ENCODE assay signal across 8 cellular contexts in genomic region chr17:17280613-17281549, GRCh38. TPM values are rescaled to one million over a fixed set of nuclear protein-coding genes. Genes with fewer than 3 reads are reported as not detected.
DNase-seq lines count a peak whose midpoint lies in the region; ATAC-seq and TF ChIP-seq lines count a peak whose summit lies in the region.

Gene COPS3 (minus strand): TSS chr17:17281246. CDS start chr17:17281186, 60 bp downstream.

- H3K4me1 Mint-ChIP-seq in CD8-positive, alpha-beta T cell (ENCODE audit: low read depth) = peaks cover 38% of the 10 kb centered on the region

- no peaks in the 10 kb centered on the region for H3K27me3 ChIP-seq in CD8-positive, alpha-beta T cell (ENCODE audit: insufficient read depth, low read length)
- no peaks in the 10 kb centered on the region for H3K27me3 ChIP-seq in lung (ENCODE audit: control insufficient read depth, insufficient read depth)

- peak within 1 kb of the TSS; percentile 96 for H3K4me3 Mint-ChIP-seq in CD8-positive, alpha-beta T cell

- POLR2A ChIA-PET in CD8-positive, alpha-beta T cell (lab: Charles Lee) = interaction anchor here (0.6 to 1.2 kb wide), 6 partner anchors 10 to 240 kb away, joined by 3 to 5 read pairs (median 4); no protein-coding TSS in a partner anchor

- no peaks in the 10 kb centered on the region for H3K27me3 Mint-ChIP-seq in CD8-positive, alpha-beta T cell (ENCODE audit: low read depth)

- CTCF ChIA-PET in CD8-positive, alpha-beta T cell (lab: Charles Lee) = interaction anchor here (0.6 to 0.8 kb wide), 2 partner anchors 218 to 605 kb away, joined by 3 read pairs; no protein-coding TSS in a partner anchor

- peak; percentile 91 to 98 (median 97) for DNase-seq in CD8-positive, alpha-beta T cell
- DNase-seq in HS-27A (ENCODE audit: low read depth) (peak; percentile 97), NK-92 (lab: John Stamatoyannopoulos, UW; ENCODE audit: unreplicated experiment) (peak; percentile 74), lung (ENCODE audit: low spot score) (peak; percentile 98)
- peak; percentile 92 to 94 for DNase-seq in activated CD8-positive, alpha-beta memory T cell treated with anti-CD3 and anti-CD28 coated beads for 1 hour (ENCODE audit: extremely low read depth in 1 of 2, low read depth in 1 of 2)
- peak; percentile 97 for DNase-seq in effector CD4-positive, alpha-beta T cell
- peak; percentile 92 to 94 (median 93) for DNase-seq in stimulated activated CD4-positive, alpha-beta T cell treated with anti-CD3 and anti-CD28 coated beads, TNF-alpha, amount 100 ng/mL, for 4 hours (ENCODE audit: low read depth in 3 of 3)

- peak within 1 kb of the TSS; percentile 93 for H3K4me3 ChIP-seq in CD8-positive, alpha-beta T cell (ENCODE audit: low read depth, low read length)
- peak within 1 kb of the TSS; percentile 85 for H3K4me3 ChIP-seq in lung

- H3K27ac ChIP-seq in CD8-positive, alpha-beta T cell (ENCODE audit: low read depth, low read length) = peak within 1 kb of the TSS; percentile 74
- H3K27ac ChIP-seq in lung (ENCODE audit: low read depth in 1 of 2, low read length in 1 of 2) = peak within 1 kb of the TSS; percentile 99 to 100

- intact Hi-C loops in CD8-positive, alpha-beta T cell (cut with DNase I, micrococcal nuclease) = loop anchor here (1.0 to 5.0 kb wide), 14 partner anchors 23 to 902 kb away; partner anchors contain the start of genes FLCN (in 2 of the 2), MPRIP (in 2 of the 2), PEMT (in 2 of the 2) and PLD6 (in 2 of the 2)

- 0 to 1% methylated on average over 76 to 80 of the region's 80 CpGs for WGBS in lung, 2 donors

- TF ChIP-seq CTCF in CD8-positive, alpha-beta T cell (IDR thresholded peaks at IDR 0.05) = no peak
- no peak for TF ChIP-seq CTCF in lung (IDR thresholded peaks at IDR 0.05; ENCODE audit: control extremely low read depth, extremely low read depth)

- H3K27ac Mint-ChIP-seq in CD8-positive, alpha-beta T cell = peak within 1 kb of the TSS; percentile 87

- H3K9me3 ChIP-seq in CD8-positive, alpha-beta T cell (ENCODE audit: low read length) = no peaks in the 10 kb centered on the region
- H3K9me3 ChIP-seq in lung (ENCODE audit: control insufficient read depth in 2 of 2, insufficient read depth in 1 of 2, low read length in 1 of 2) = no peaks in the 10 kb centered on the region

- H3K36me3 Mint-ChIP-seq in CD8-positive, alpha-beta T cell = peaks cover 13% of the 10 kb centered on the region

- ATAC-seq in CD8-positive, alpha-beta T cell = peak; percentile 88
- ATAC-seq in GM19467 (IDR thresholded peaks at IDR 0.05; ENCODE audit: unreplicated experiment) (peak; percentile 82), lung (ENCODE audit: insufficient read depth, low FRiP score) (peak; percentile 97)

- no peaks in the 10 kb centered on the region for H3K9me3 Mint-ChIP-seq in CD8-positive, alpha-beta T cell

- H3K36me3 ChIP-seq in CD8-positive, alpha-beta T cell (ENCODE audit: insufficient read depth, low read length) = no peaks in the 10 kb centered on the region
- H3K36me3 ChIP-seq in lung (ENCODE audit: control insufficient read depth in 2 of 2, insufficient read depth in 2 of 2, low read length in 2 of 2) = peaks cover 0 to 4% of the 10 kb centered on the region in 2 donors

- H3K4me1 ChIP-seq in CD8-positive, alpha-beta T cell (ENCODE audit: insufficient read depth, low read length) = peaks cover 26% of the 10 kb centered on the region
- H3K4me1 ChIP-seq in lung (ENCODE audit: control insufficient read depth in 2 of 2, insufficient read depth in 2 of 2, low read length in 2 of 2) = peaks cover 3 to 9% of the 10 kb centered on the region in 2 donors

RNA-seq across cellular contexts. Expression of gene COPS3, which starts in this region (rescaled TPM):
- 10 to 100 TPM; 94.1 to 96.3 TPM for total RNA-seq in CD8-positive, alpha-beta T cell
- 10 to 100 TPM; 52.1 to 63.3 TPM for total RNA-seq in lung
- polyA plus RNA-seq in lung = 10 to 100 TPM; 32.9 to 48.3 TPM

Comparison
In these comparisons a context has a peak if more than half of its experiments do, and no peak if none do; other contexts are left out.
1. Peak in every context shown above with its lines: DNase-seq, ATAC-seq, H3K4me3 ChIP-seq and H3K27ac ChIP-seq.